ENCODE assay signal across 25 cellular contexts in genomic region chr9:76803762-76804161, GRCh38. TPM values are rescaled to one million over a fixed set of nuclear protein-coding genes. Genes with fewer than 3 reads are reported as not detected.
"Had no signal": no experiment of that assay in that cellular context is flagged by ENCODE, and none has a peak within 500 bp of the region (broad histone marks: within the 10 kb centered on the region; RNA-seq: fewer than 3 reads in every experiment).

No MANE protein-coding gene starts in this region.

- H3K9me3 Mint-ChIP-seq: dendritic cell treated with granulocyte-macrophage colony-stimulating factor and Interleukin-4, amounts not matched to agents 40 ng/mL and 50 ng/mL, for 4 days; immature natural killer cell; memory B cell; naive B cell; nephron; stimulated activated effector memory CD8-positive, alpha-beta T cell treated with anti-CD3 and anti-CD28 coated beads, Interleukin-12 subunit alpha, Interleukin-12 subunit beta, amount 100 ng/mL, for 72 hours; stimulated activated naive CD8-positive, alpha-beta T cell treated with anti-CD3 and anti-CD28 coated beads, Interleukin-15, Interleukin-2, amounts not matched to agents 100 ng/mL and 50 ng/mL, for 24 hours had no signal

- ATAC-seq: effector memory CD8-positive, alpha-beta T cell; gastroesophageal sphincter; left cardiac atrium; lower lobe of right lung; psoas muscle; right lobe of liver; stimulated activated effector memory CD8-positive, alpha-beta T cell treated with anti-CD3 and anti-CD28 coated beads, Interleukin-12 subunit alpha, Interleukin-12 subunit beta, amount 100 ng/mL, for 72 hours had no signal

- H3K27ac Mint-ChIP-seq: dendritic cell treated with granulocyte-macrophage colony-stimulating factor and Interleukin-4, amounts not matched to agents 40 ng/mL and 50 ng/mL, for 4 days; effector memory CD8-positive, alpha-beta T cell; immature natural killer cell; memory B cell; naive B cell; nephron; stimulated activated effector memory CD8-positive, alpha-beta T cell treated with anti-CD3 and anti-CD28 coated beads, Interleukin-12 subunit alpha, Interleukin-12 subunit beta, amount 100 ng/mL, for 72 hours; stimulated activated naive CD8-positive, alpha-beta T cell treated with anti-CD3 and anti-CD28 coated beads, Interleukin-15, Interleukin-2, amounts not matched to agents 100 ng/mL and 50 ng/mL, for 24 hours had no signal

- H3K4me3 Mint-ChIP-seq: dendritic cell treated with granulocyte-macrophage colony-stimulating factor and Interleukin-4, amounts not matched to agents 40 ng/mL and 50 ng/mL, for 4 days; effector memory CD8-positive, alpha-beta T cell; immature natural killer cell; memory B cell; nephron; stimulated activated effector memory CD8-positive, alpha-beta T cell treated with anti-CD3 and anti-CD28 coated beads, Interleukin-12 subunit alpha, Interleukin-12 subunit beta, amount 100 ng/mL, for 72 hours; stimulated activated naive CD8-positive, alpha-beta T cell treated with anti-CD3 and anti-CD28 coated beads, Interleukin-15, Interleukin-2, amounts not matched to agents 100 ng/mL and 50 ng/mL, for 24 hours had no signal

- H3K4me3 ChIP-seq: esophagus squamous epithelium, gastroesophageal sphincter, left ventricle myocardium inferior, lower lobe of right lung, psoas muscle, right lobe of liver, testis, tibial nerve had no signal

- H3K27ac ChIP-seq: esophagus squamous epithelium, gastroesophageal sphincter, left ventricle myocardium inferior, lower lobe of right lung, parathyroid adenoma, psoas muscle, right lobe of liver, testis, tibial nerve had no signal

- H3K27me3 ChIP-seq: gastroesophageal sphincter, right lobe of liver, testis, tibial nerve had no signal

- H2AFZ ChIP-seq: parathyroid adenoma had no signal

- H3K9me3 ChIP-seq: esophagus squamous epithelium, gastroesophageal sphincter, left ventricle myocardium inferior, lower lobe of right lung, psoas muscle, right lobe of liver, testis, tibial nerve had no signal

- H3K36me3 Mint-ChIP-seq: immature natural killer cell; memory B cell; naive B cell; stimulated activated effector memory CD8-positive, alpha-beta T cell treated with anti-CD3 and anti-CD28 coated beads, Interleukin-12 subunit alpha, Interleukin-12 subunit beta, amount 100 ng/mL, for 72 hours had no signal

- H3K4me1 ChIP-seq: esophagus squamous epithelium, left ventricle myocardium inferior, lower lobe of right lung, parathyroid adenoma, psoas muscle, right lobe of liver, testis, tibial nerve had no signal

- H3K36me3 ChIP-seq: esophagus squamous epithelium, left ventricle myocardium inferior, lower lobe of right lung, right lobe of liver, tibial nerve had no signal

- DNase-seq: effector memory CD8-positive, alpha-beta T cell; esophagus squamous epithelium; foreskin fibroblast; glutamatergic neuron; immature natural killer cell; kidney; left cardiac atrium; left ventricle myocardium inferior; lower lobe of right lung; naive B cell; psoas muscle; retina; right lobe of liver; stimulated activated CD4-positive, alpha-beta T cell treated with anti-CD3 and anti-CD28 coated beads, Interleukin-4, amount 100 ng/mL, for 1 hour; stimulated activated CD8-positive, alpha-beta memory T cell treated with anti-CD3 and anti-CD28 coated beads, Interleukin-4, amount 100 ng/mL, for 48 hours; testis had no signal

- H3K79me2 ChIP-seq: parathyroid adenoma had no signal

- H3K9ac ChIP-seq: parathyroid adenoma had no signal

- H3K4me1 Mint-ChIP-seq: immature natural killer cell; memory B cell; nephron; stimulated activated effector memory CD8-positive, alpha-beta T cell treated with anti-CD3 and anti-CD28 coated beads, Interleukin-12 subunit alpha, Interleukin-12 subunit beta, amount 100 ng/mL, for 72 hours had no signal

RNA-seq across cellular contexts. Expression of gene PCA3, which starts 39.5 kb away (rescaled TPM):
- total RNA-seq: epithelial cell of proximal tubule, esophagus squamous epithelium, kidney, left cardiac atrium, left ventricle myocardium inferior, lower lobe of right lung, psoas muscle had no signal
- polyA plus RNA-seq: immature natural killer cell had no signal
